Comparison of ENCODE assay signal across 8 cellular contexts in genomic region chr9:74598874-74599273, GRCh38.
"Had no signal": no experiment of that assay in that cellular context is flagged by ENCODE, and none has a peak within 500 bp of the region (broad histone marks: within the 10 kb centered on the region; RNA-seq: fewer than 3 reads in every experiment).

No MANE protein-coding gene starts in this region.

- FAIRE-seq: G401.6, GM12878, GM12891, GM12892, GM18507, GM19239 had no signal

- DNase-seq: GDM1, GF-D8 had no signal

- ATAC-seq: GM12878 had no signal

- H3K4me3 ChIP-seq: GM12878 had no signal
